15 cellular contexts compared by ENCODE assay signal in genomic region chr15:38612159-38612863, GRCh38. TPM values are rescaled to one million over a fixed set of nuclear protein-coding genes. Genes with fewer than 3 reads are reported as not detected.
A peak's percentile ranks its signal among the peaks of the same experiment; 100 is the strongest.
DNase-seq lines count a peak whose midpoint lies in the region; ATAC-seq and TF ChIP-seq lines count a peak whose summit lies in the region.
"Had no signal": no experiment of that assay in that cellular context is flagged by ENCODE, and none has a peak within 500 bp of the region (broad histone marks: within the 10 kb centered on the region; RNA-seq: fewer than 3 reads in every experiment).

No MANE protein-coding gene starts in this region.

- H3K36me3 Mint-ChIP-seq in natural killer cell: no peaks in the 10 kb centered on the region
- H3K36me3 Mint-ChIP-seq in stimulated activated effector memory CD8-positive, alpha-beta T cell treated with anti-CD3 and anti-CD28 coated beads, Interleukin-12 subunit alpha, Interleukin-12 subunit beta, amount 100 ng/mL, for 72 hours: peaks cover 24% of the 10 kb centered on the region

- no peak for TF ChIP-seq CTCF in natural killer cell (IDR thresholded peaks at IDR 0.05)
- TF ChIP-seq CTCF in coronary artery (IDR thresholded peaks at IDR 0.05): no peak

- H3K9me3 Mint-ChIP-seq in natural killer cell: no peaks in the 10 kb centered on the region
- peaks cover 4% of the 10 kb centered on the region for H3K9me3 Mint-ChIP-seq in stimulated activated effector memory CD8-positive, alpha-beta T cell treated with anti-CD3 and anti-CD28 coated beads, Interleukin-12 subunit alpha, Interleukin-12 subunit beta, amount 100 ng/mL, for 72 hours

- intact Hi-C loops in natural killer cell (cut with micrococcal nuclease) (loop anchor here (5.0 kb wide), 2 partner anchors 50 to 60 kb away; partner anchors contain the start of gene RASGRP1), sciatic nerve (cut with DNase I) (no loop called here)

- H3K27ac Mint-ChIP-seq in natural killer cell: peak overlapping the region; percentile 85 to 88
- peak overlapping the region; percentile 94 for H3K27ac Mint-ChIP-seq in stimulated activated effector memory CD8-positive, alpha-beta T cell treated with anti-CD3 and anti-CD28 coated beads, Interleukin-12 subunit alpha, Interleukin-12 subunit beta, amount 100 ng/mL, for 72 hours

- peak; percentile 9 for DNase-seq in activated CD4-positive, CD25-positive, alpha-beta regulatory T cell treated with anti-CD3 and anti-CD28 coated beads, Interleukin-2, amount 50 U/mL, for 16 hours (ENCODE audit: low read depth, low spot score)
- DNase-seq in activated CD4-positive, CD25-positive, alpha-beta regulatory T cell treated with anti-CD3 and anti-CD28 coated beads, Interleukin-2, amount 50 U/mL, for 72 hours: no peak
- peak; percentile 9 for DNase-seq in activated T-helper 1 cell treated with Interleukin-2 at 50 U/mL for 16 hours (ENCODE audit: low read depth)
- DNase-seq in natural killer cell: no peak
- peak in 1 of 2 donors; percentile 71 for DNase-seq in stimulated activated effector memory CD8-positive, alpha-beta T cell treated with anti-CD3 and anti-CD28 coated beads, Interleukin-12 subunit alpha, Interleukin-12 subunit beta, amount 100 ng/mL, for 72 hours (ENCODE audit: low spot score in 2 of 2)
- no peak for DNase-seq in coronary artery (ENCODE audit: low spot score)
- DNase-seq in sciatic nerve (ENCODE audit: low spot score): no peak
- DNase-seq in epidermal melanocyte (ENCODE audit: insufficient read length, low spot score): no peak
- DNase-seq: 8988T, DMS 273 treated with DMSO at 0.1 percent for 48 hours, glutamatergic neuron, left colon, MM.1S, testis had no signal

- H3K4me3 ChIP-seq in coronary artery: no peak overlapping the region
- H3K4me3 ChIP-seq: ascending aorta, testis had no signal

- H3K4me3 Mint-ChIP-seq in natural killer cell: peak overlapping the region; percentile 87
- H3K4me3 Mint-ChIP-seq in stimulated activated effector memory CD8-positive, alpha-beta T cell treated with anti-CD3 and anti-CD28 coated beads, Interleukin-12 subunit alpha, Interleukin-12 subunit beta, amount 100 ng/mL, for 72 hours: peak overlapping the region; percentile 59

- H3K27me3 Mint-ChIP-seq in natural killer cell (ENCODE audit: low read depth in 2 of 2): no peaks in the 10 kb centered on the region

- ATAC-seq in natural killer cell: no peak
- peak; percentile 77 for ATAC-seq in stimulated activated effector memory CD8-positive, alpha-beta T cell treated with anti-CD3 and anti-CD28 coated beads, Interleukin-12 subunit alpha, Interleukin-12 subunit beta, amount 100 ng/mL, for 72 hours
- ATAC-seq in sciatic nerve: no peak
- ATAC-seq: left colon had no signal

- H3K27ac ChIP-seq in coronary artery: no peak overlapping the region
- H3K27ac ChIP-seq: ascending aorta, testis had no signal

- H3K4me1 Mint-ChIP-seq in natural killer cell: peaks cover 55 to 58% of the 10 kb centered on the region in 2 donors
- H3K4me1 Mint-ChIP-seq in stimulated activated effector memory CD8-positive, alpha-beta T cell treated with anti-CD3 and anti-CD28 coated beads, Interleukin-12 subunit alpha, Interleukin-12 subunit beta, amount 100 ng/mL, for 72 hours: peaks cover 58% of the 10 kb centered on the region

RNA-seq across cellular contexts. Expression of gene RASGRP1, which starts 47.7 kb away (rescaled TPM):
- total RNA-seq in natural killer cell (100 to 1,000 TPM in 1 of 3 donors, 10 to 100 TPM in 2; 65.9 to 122 (median 96.5) TPM), sciatic nerve (1.2 TPM)
- total RNA-seq: ascending aorta had no signal

Comparison
In these comparisons a context has a peak if more than half of its experiments do, and no peak if none do; other contexts are left out.
1. DNase-seq: peak in activated CD4-positive, CD25-positive, alpha-beta regulatory T cell treated with anti-CD3 and anti-CD28 coated beads, Interleukin-2, amount 50 U/mL, for 16 hours (single experiment) and activated T-helper 1 cell treated with Interleukin-2 at 50 U/mL for 16 hours (single experiment); none in activated CD4-positive, CD25-positive, alpha-beta regulatory T cell treated with anti-CD3 and anti-CD28 coated beads, Interleukin-2, amount 50 U/mL, for 72 hours (single experiment), natural killer cell (single experiment), coronary artery (single experiment), sciatic nerve (single experiment) and epidermal melanocyte (single experiment).
2. RNA of gene RASGRP1, which starts 47.7 kb away (total RNA-seq): 65.9 to 122 TPM in natural killer cell; 1.2 TPM in sciatic nerve (single experiment); every median in the first group is over 10 times any median in the second.